28 cellular contexts compared by ENCODE assay signal in genomic region chr16:49519008-49519656, GRCh38.
"Had no signal": no experiment of that assay in that cellular context is flagged by ENCODE, and none has a peak within 500 bp of the region (broad histone marks: within the 10 kb centered on the region; RNA-seq: fewer than 3 reads in every experiment).

No MANE protein-coding gene starts in this region.

- H3K27ac ChIP-seq: ascending aorta, breast epithelium, cardiac muscle cell, colonic mucosa, epithelial cell of prostate, esophagus squamous epithelium, gastroesophageal sphincter, heart right ventricle, VCaP had no signal

- H3K36me3 ChIP-seq: breast epithelium, cardiac muscle cell, colonic mucosa had no signal

- H3K4me3 Mint-ChIP-seq: activated naive CD4-positive, alpha-beta T cell treated with anti-CD3 and anti-CD28 coated beads, Interleukin-2, amount 10 ng/mL, durations not matched to agents 7 days and 5 days; activated naive CD8-positive, alpha-beta T cell treated with anti-CD3 and anti-CD28 coated beads, Interleukin-2, amount 10 ng/mL, durations not matched to agents 7 days and 5 days; activated T-helper 1 cell treated with anti-CD3 and anti-CD28 coated beads, Interleukin-12 subunit alpha, Interleukin-12 subunit beta, Interleukin-2, Interleukin-4 antibody, amounts not matched to agents 30 ng/mL and 10 ng/mL and 1 ng/mL, durations not matched to agents 14 hours and 24 hours and 36 hours; brain; WTC11 had no signal

- H3K4me1 ChIP-seq: ascending aorta, breast epithelium, colonic mucosa, gastroesophageal sphincter, heart right ventricle had no signal

- H3K9me3 ChIP-seq: ascending aorta, breast epithelium, colonic mucosa, esophagus squamous epithelium, gastroesophageal sphincter, heart right ventricle had no signal

- H3K36me3 Mint-ChIP-seq: activated naive CD4-positive, alpha-beta T cell treated with anti-CD3 and anti-CD28 coated beads, Interleukin-2, amount 10 ng/mL, durations not matched to agents 7 days and 5 days; activated naive CD4-positive, alpha-beta T cell treated with anti-CD3 and anti-CD28 coated beads, Interleukin-2, amount 50 U/mL, for 72 hours; activated naive CD8-positive, alpha-beta T cell treated with anti-CD3 and anti-CD28 coated beads, Interleukin-2, amount 10 ng/mL, durations not matched to agents 7 days and 5 days had no signal

- H3K27me3 ChIP-seq: ascending aorta, breast epithelium, cardiac muscle cell, colonic mucosa, gastroesophageal sphincter, heart right ventricle had no signal

- H3K9me3 Mint-ChIP-seq: activated naive CD4-positive, alpha-beta T cell treated with anti-CD3 and anti-CD28 coated beads, Interleukin-2, amount 10 ng/mL, durations not matched to agents 7 days and 5 days; activated naive CD4-positive, alpha-beta T cell treated with anti-CD3 and anti-CD28 coated beads, Interleukin-2, amount 50 U/mL, for 72 hours; activated naive CD8-positive, alpha-beta T cell treated with anti-CD3 and anti-CD28 coated beads, Interleukin-2, amount 10 ng/mL, durations not matched to agents 7 days and 5 days; activated T-helper 1 cell treated with anti-CD3 and anti-CD28 coated beads, Interleukin-12 subunit alpha, Interleukin-12 subunit beta, Interleukin-2, Interleukin-4 antibody, amounts not matched to agents 30 ng/mL and 10 ng/mL and 1 ng/mL, durations not matched to agents 14 hours and 24 hours and 36 hours; brain; WTC11 had no signal

- H3K4me3 ChIP-seq: ascending aorta, breast epithelium, cardiac muscle cell, colonic mucosa, esophagus squamous epithelium, gastroesophageal sphincter, heart right ventricle had no signal

- DNase-seq: activated CD4-positive, alpha-beta T cell treated with anti-CD3 and anti-CD28 coated beads for 1 hour; activated CD4-positive, alpha-beta T cell treated with anti-CD3 and anti-CD28 coated beads, Interleukin-2, amount 50 U/mL, for 1 hour; activated CD8-positive, alpha-beta memory T cell treated with anti-CD3 and anti-CD28 coated beads, Interleukin-2, amount 50 U/mL, for 48 hours; activated gamma-delta T cell; activated naive CD4-positive, alpha-beta T cell; activated naive CD4-positive, alpha-beta T cell treated with anti-CD3 and anti-CD28 coated beads, Interleukin-2, amount 10 ng/mL, durations not matched to agents 7 days and 5 days; activated naive CD8-positive, alpha-beta T cell treated with anti-CD3 and anti-CD28 coated beads, Interleukin-2, amount 10 ng/mL, durations not matched to agents 7 days and 5 days; activated T-cell treated with anti-CD3 and anti-CD28 coated beads, Interleukin-2, amount 50 U/mL, for 48 hours; central memory CD4-positive, alpha-beta T cell; cerebellar nuclear complex; colonic mucosa; effector CD8-positive, alpha-beta T cell; esophagus squamous epithelium; foreskin melanocyte; heart right ventricle; T-helper 2 cell had no signal

- FAIRE-seq: endometrium, endothelial cell of umbilical vein had no signal

- H3K27me3 Mint-ChIP-seq: activated naive CD8-positive, alpha-beta T cell treated with anti-CD3 and anti-CD28 coated beads, Interleukin-2, amount 10 ng/mL, durations not matched to agents 7 days and 5 days had no signal

- H3K27ac Mint-ChIP-seq: activated naive CD4-positive, alpha-beta T cell treated with anti-CD3 and anti-CD28 coated beads, Interleukin-2, amount 10 ng/mL, durations not matched to agents 7 days and 5 days; activated naive CD4-positive, alpha-beta T cell treated with anti-CD3 and anti-CD28 coated beads, Interleukin-2, amount 50 U/mL, for 72 hours; activated naive CD8-positive, alpha-beta T cell treated with anti-CD3 and anti-CD28 coated beads, Interleukin-2, amount 10 ng/mL, durations not matched to agents 7 days and 5 days; activated T-helper 1 cell treated with anti-CD3 and anti-CD28 coated beads, Interleukin-12 subunit alpha, Interleukin-12 subunit beta, Interleukin-2, Interleukin-4 antibody, amounts not matched to agents 30 ng/mL and 10 ng/mL and 1 ng/mL, durations not matched to agents 14 hours and 24 hours and 36 hours; brain; WTC11 had no signal

- ATAC-seq: gastroesophageal sphincter, heart right ventricle, WTC11 had no signal
